Comparison of ENCODE assay signal across 8 cellular contexts in the genomic region with DNA sequence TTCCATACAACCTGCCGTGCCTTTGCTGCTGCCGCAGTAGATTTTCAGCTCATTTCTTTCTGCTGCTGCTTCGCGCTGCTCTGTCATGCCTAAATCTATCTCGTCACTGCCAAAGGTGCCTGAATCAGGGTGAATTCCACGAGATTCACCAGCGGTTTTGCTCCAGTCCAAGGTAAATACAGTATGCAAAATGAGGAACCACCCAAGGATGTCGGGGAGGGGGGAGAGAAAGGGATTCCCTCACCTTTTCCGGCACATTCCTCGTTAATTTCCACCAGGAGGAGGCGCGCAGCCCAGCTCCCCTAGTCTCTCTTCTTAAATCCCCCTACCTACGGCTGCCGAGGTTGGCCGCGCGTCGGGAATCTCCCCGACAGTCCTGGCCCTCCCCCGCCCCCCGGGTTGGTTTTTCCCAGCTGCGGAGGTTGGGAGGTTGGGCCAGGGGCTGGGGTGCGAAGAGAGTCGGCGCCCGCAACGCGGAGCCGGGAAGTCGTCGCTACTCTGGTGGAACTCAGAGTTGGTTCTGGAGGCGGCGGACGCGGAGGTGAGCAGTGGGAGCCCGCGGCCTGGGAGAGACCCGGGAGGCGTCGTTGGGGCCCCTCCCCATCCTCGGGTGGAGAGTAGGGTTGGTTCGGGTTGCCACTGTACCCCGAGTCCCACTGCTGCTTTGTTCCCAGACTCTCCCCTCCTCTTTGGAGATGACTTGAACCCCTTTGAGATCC. TPM values are rescaled to one million over a fixed set of nuclear protein-coding genes. Genes with fewer than 3 reads are reported as not detected.
DNase-seq lines count a peak whose midpoint lies in the region; ATAC-seq, FAIRE-seq and TF ChIP-seq lines count a peak whose summit lies in the region.

A gene with protein sequence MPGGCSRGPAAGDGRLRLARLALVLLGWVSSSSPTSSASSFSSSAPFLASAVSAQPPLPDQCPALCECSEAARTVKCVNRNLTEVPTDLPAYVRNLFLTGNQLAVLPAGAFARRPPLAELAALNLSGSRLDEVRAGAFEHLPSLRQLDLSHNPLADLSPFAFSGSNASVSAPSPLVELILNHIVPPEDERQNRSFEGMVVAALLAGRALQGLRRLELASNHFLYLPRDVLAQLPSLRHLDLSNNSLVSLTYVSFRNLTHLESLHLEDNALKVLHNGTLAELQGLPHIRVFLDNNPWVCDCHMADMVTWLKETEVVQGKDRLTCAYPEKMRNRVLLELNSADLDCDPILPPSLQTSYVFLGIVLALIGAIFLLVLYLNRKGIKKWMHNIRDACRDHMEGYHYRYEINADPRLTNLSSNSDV (plus strand): TSS at position 450 of the 719 bp plus-strand sequence. CDS start 1,145 bp downstream, outside the sequence.

- intact Hi-C loops in endothelial cell of umbilical vein (cut with micrococcal nuclease), result loop anchor here (1.0 to 10.0 kb wide), 4 partner anchors 91 to 831 kb away; a partner anchor contains a TSS

- H3K79me2 ChIP-seq in KMS-11 (ENCODE audit: insufficient read depth, low read depth), result no peaks in the 10 kb centered on the region
- H3K79me2 ChIP-seq in endothelial cell of umbilical vein (ENCODE audit: control insufficient read depth, insufficient read depth, low read length), result no peaks in the 10 kb centered on the region

- H3K4me3 Mint-ChIP-seq in WTC11, result peak within 1 kb of the TSS; percentile 93

- peak within 1 kb of the TSS; percentile 30; the same call in 1 of the 2 replicates for H2AFZ ChIP-seq in KMS-11 (ENCODE audit: low read depth)
- peak within 1 kb of the TSS; percentile 79 for H2AFZ ChIP-seq in endothelial cell of umbilical vein (ENCODE audit: low read depth, low read length)

- H3K27ac ChIP-seq in KMS-11, result no peak within 1 kb of the TSS
- no peak within 1 kb of the TSS for H3K27ac ChIP-seq in endothelial cell of umbilical vein (ENCODE audit: insufficient read depth, low read depth, low read length)
- peak within 1 kb of the TSS; percentile 61 to 83 (median 66) for H3K27ac ChIP-seq in tibial nerve

- WGBS in tibial nerve, 2 donors, result 1% methylated on average over 30 to 41 of the region's 43 CpGs

- dilution Hi-C loops in endothelial cell of umbilical vein (cut with MboI; ENCODE audit: extremely low pct_ligation_motif_present, low sequenced_read_pairs), result no loop called here

- H3K4me1 ChIP-seq in KMS-11 (ENCODE audit: low read depth, poor library complexity, severe bottlenecking) (no peaks in the 10 kb centered on the region), endothelial cell of umbilical vein (ENCODE audit: control insufficient read depth, extremely low read depth, insufficient read depth, low read length) (peaks cover 4% of the 10 kb centered on the region), tibial nerve (peaks cover 0 to 23% (median 0%) of the 10 kb centered on the region in 4 donors)

- H3K4me1 Mint-ChIP-seq in WTC11, result peaks cover 26% of the 10 kb centered on the region

- peaks cover 3% of the 10 kb centered on the region; the same call in 1 of the 2 replicates for H3K27me3 Mint-ChIP-seq in WTC11 (ENCODE audit: low read depth)

- H4K20me1 ChIP-seq in KMS-11 (ENCODE audit: insufficient read depth), result no peaks in the 10 kb centered on the region
- H4K20me1 ChIP-seq in endothelial cell of umbilical vein (replicated peaks; ENCODE audit: control insufficient read depth, extremely low read depth, insufficient read depth, low read length), result no peaks in the 10 kb centered on the region

- H3K4me2 ChIP-seq in KMS-11 (no peak within 1 kb of the TSS), endothelial cell of umbilical vein (ENCODE audit: insufficient read depth, low read length) (peak within 1 kb of the TSS; percentile 12)

- TF ChIP-seq POLR2A in endothelial cell of umbilical vein (IDR thresholded peaks at IDR 0.05; ENCODE audit: low read depth, low read length), result no peak
- peak in 1 of 2 donors; percentile 8 for TF ChIP-seq POLR2A in tibial nerve (IDR thresholded peaks at IDR 0.05)

- H3K9ac ChIP-seq in KMS-11, result no peak within 1 kb of the TSS
- H3K9ac ChIP-seq in endothelial cell of umbilical vein (replicated peaks; ENCODE audit: extremely low read depth, insufficient read depth, low read length), result peak within 1 kb of the TSS; percentile 47

- H3K4me3 ChIP-seq in KMS-11 (IDR thresholded peaks at IDR 0.05; ENCODE audit: insufficient read depth, low read depth, low read length) (no peak within 1 kb of the TSS), endothelial cell of umbilical vein (replicated peaks in 1 of 3; ENCODE audit: insufficient read depth in 1 of 3, low read depth in 1 of 3, low read length in 3 of 3) (peak within 1 kb of the TSS; percentile 74 to 97 (median 83)), tibial nerve (peak within 1 kb of the TSS; percentile 40 to 83 (median 66))

- POLR2A ChIA-PET in WTC11 (lab: Charles Lee) (interaction anchor here (0.6 to 2.1 kb wide), 7 partner anchors 18 to 702 kb away, joined by 3 to 9 read pairs (median 4); a partner anchor contains a TSS), endothelial cell of umbilical vein (lab: Charles Lee) (interaction anchor here (1.1 kb wide), 1 partner anchor 19 kb away, joined by 3 read pairs; no protein-coding TSS in a partner anchor)

- CTCF ChIA-PET in WTC11 (lab: Charles Lee) (interaction anchor here (0.6 to 2.1 kb wide), 27 partner anchors 8 to 704 kb away, joined by 3 to 16 read pairs (median 3); a partner anchor contains a TSS), endothelial cell of umbilical vein (lab: Charles Lee) (interaction anchor here (0.5 to 2.2 kb wide), 13 partner anchors 8 to 704 kb away, joined by 3 to 9 read pairs (median 4); a partner anchor contains a TSS)

- H3K36me3 ChIP-seq in KMS-11 (ENCODE audit: insufficient read depth) (no peaks in the 10 kb centered on the region), endothelial cell of umbilical vein (ENCODE audit: control insufficient read depth in 2 of 2, extremely low read depth in 1 of 2, insufficient read depth in 2 of 2, low read length in 2 of 2) (no peaks in the 10 kb centered on the region), tibial nerve (no peaks in the 10 kb centered on the region)

- no peak for DNase-seq in D721Med (ENCODE audit: insufficient read length, low spot score)
- peak; percentile 56 for DNase-seq in GM20000 (ENCODE audit: low spot score)
- peak; percentile 92 for DNase-seq in WTC11 (ENCODE audit: low spot score)
- DNase-seq in endothelial cell of umbilical vein (ENCODE audit: low read depth, low spot score), result peak; percentile 38
- DNase-seq in mesenteric fat pad (ENCODE audit: low spot score), result peak; percentile 90
- peak in 1 of 2 donors; percentile 19 for DNase-seq in tibial nerve (ENCODE audit: low spot score in 2 of 2)
- DNase-seq in KG1 (lab: John Stamatoyannopoulos, UW), result no peak

- no peak for FAIRE-seq in D721Med (lab: Jason Lieb, UNC)
- peak; percentile 62 for FAIRE-seq in endothelial cell of umbilical vein (lab: Jason Lieb, UNC)

- BruUV-seq in endothelial cell of umbilical vein (replicated peaks; lab: Mats Ljungman, UMichigan), result no TSS peak

- H3K36me3 Mint-ChIP-seq in WTC11, result peaks cover 8% of the 10 kb centered on the region

- TF ChIP-seq CTCF in D721Med (IDR thresholded peaks at IDR 0.05; ENCODE audit: insufficient read depth, missing control alignments) (peak; percentile 44), GM20000 (IDR thresholded peaks at IDR 0.05; ENCODE audit: extremely low read depth, missing control alignments) (peak; percentile 9), KMS-11 (conservative IDR thresholded peaks at IDR 0.05; ENCODE audit: low read depth, low read length) (no peak), WTC11 (IDR thresholded peaks at IDR 0.05) (0 out of 2 replicates have a peak, but pooled peaks have one; percentile 3), endothelial cell of umbilical vein (IDR thresholded peaks at IDR 0.05; ENCODE audit: extremely low read depth in 1 of 2, insufficient read depth in 1 of 2, low read depth in 1 of 2, low read length in 2 of 2) (peak; percentile 18 to 46), tibial nerve (IDR thresholded peaks at IDR 0.05) (peak in 3 of 5 experiments; percentile 15 to 20 (median 18))

- peak; percentile 78 for ATAC-seq in WTC11

- no peaks in the 10 kb centered on the region for H3K9me3 Mint-ChIP-seq in WTC11

- peak within 1 kb of the TSS; percentile 97 for H3K27ac Mint-ChIP-seq in WTC11

- H3K27me3 ChIP-seq in KMS-11 (ENCODE audit: insufficient read depth, low read depth), result no peaks in the 10 kb centered on the region
- H3K27me3 ChIP-seq in endothelial cell of umbilical vein (ENCODE audit: control insufficient read depth in 2 of 2, insufficient read depth in 2 of 2, low read length in 2 of 2), result peaks cover 18 to 26% of the 10 kb centered on the region in 2 experiments
- H3K27me3 ChIP-seq in tibial nerve, result peaks cover 0 to 30% of the 10 kb centered on the region in 2 donors

- TF ChIP-seq EP300 in tibial nerve (IDR thresholded peaks at IDR 0.05), result peak in 1 of 2 donors; percentile 26

- no peaks in the 10 kb centered on the region for H3K9me3 ChIP-seq in endothelial cell of umbilical vein (replicated peaks; ENCODE audit: control insufficient read depth, insufficient read depth, low read length)
- H3K9me3 ChIP-seq in tibial nerve, result no peaks in the 10 kb centered on the region

- H3K9me1 ChIP-seq in endothelial cell of umbilical vein (replicated peaks; ENCODE audit: control insufficient read depth, extremely low read depth, insufficient read depth, low read length), result no peaks in the 10 kb centered on the region

TF ChIP-seq in WTC11, 78 proteins besides CTCF, POLR2A, EP300 and RAD21 (continues in another document):
- TF ChIP-seq, protein P1, sequence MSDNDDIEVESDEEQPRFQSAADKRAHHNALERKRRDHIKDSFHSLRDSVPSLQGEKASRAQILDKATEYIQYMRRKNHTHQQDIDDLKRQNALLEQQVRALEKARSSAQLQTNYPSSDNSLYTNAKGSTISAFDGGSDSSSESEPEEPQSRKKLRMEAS (CRISPR knock-in tag; IDR thresholded peaks at IDR 0.05), result peak; percentile 68

TF ChIP-seq in endothelial cell of umbilical vein, 7 proteins besides CTCF, POLR2A, EP300 and RAD21:
- no peak for TF ChIP-seq FOS (IDR thresholded peaks at IDR 0.05; ENCODE audit: borderline replicate concordance, insufficient read depth, low read length)
- peak; percentile 70 for TF ChIP-seq EZH2 (IDR thresholded peaks at IDR 0.05; ENCODE audit: borderline replicate concordance, low read depth, low read length, severe bottlenecking)

RNA-seq across cellular contexts. Expression of the gene that starts here (rescaled TPM):
- total RNA-seq in WTC11 (2021), result 29.6 to 35.3 TPM (median 30.4 TPM) in 3 replicates
- total RNA-seq in endothelial cell of umbilical vein, result 9.0 and 11.4 TPM in 2 replicates
- polyA plus RNA-seq in endothelial cell of umbilical vein, result 7.5 and 9.7 TPM in 2 replicates
- 4.9 and 6.0 TPM in 2 replicates for polyA plus RNA-seq in endothelial cell of umbilical vein (2011; cell fraction: cytosol; rRNA removed)
- polyA plus RNA-seq in endothelial cell of umbilical vein (2011; cell fraction: nucleus; rRNA removed), result 9.0 and 10.3 TPM in 2 replicates
- 0.82 and 1.9 TPM in 2 replicates for polyA plus RNA-seq in endothelial cell of umbilical vein (2012)
- 4.8 and 5.6 TPM in 2 replicates for polyA minus RNA-seq in endothelial cell of umbilical vein
- polyA minus RNA-seq in endothelial cell of umbilical vein (2011; cell fraction: cytosol; rRNA and poly(A)+ RNA removed), result 16.1 TPM
- 3.1 and 3.5 TPM in 2 replicates for polyA minus RNA-seq in endothelial cell of umbilical vein (2011; cell fraction: nucleus; rRNA and poly(A)+ RNA removed)
- 15.0 TPM for total RNA-seq in mesenteric fat pad
- 10 to 100 TPM; 12.0 to 15.9 (median 12.6) TPM for total RNA-seq in tibial nerve

Comparison
In these comparisons a context has a peak if more than half of its experiments do, and no peak if none do; other contexts are left out.
1. DNase-seq: peak in GM20000 (single experiment), WTC11 (single experiment), endothelial cell of umbilical vein (single experiment) and mesenteric fat pad (single experiment); none in D721Med (single experiment) and KG1 (single experiment).
2. H3K27ac ChIP-seq: peak in tibial nerve (4 of 4); none in KMS-11 (single experiment) and endothelial cell of umbilical vein (single experiment).